In the genomic region with DNA sequence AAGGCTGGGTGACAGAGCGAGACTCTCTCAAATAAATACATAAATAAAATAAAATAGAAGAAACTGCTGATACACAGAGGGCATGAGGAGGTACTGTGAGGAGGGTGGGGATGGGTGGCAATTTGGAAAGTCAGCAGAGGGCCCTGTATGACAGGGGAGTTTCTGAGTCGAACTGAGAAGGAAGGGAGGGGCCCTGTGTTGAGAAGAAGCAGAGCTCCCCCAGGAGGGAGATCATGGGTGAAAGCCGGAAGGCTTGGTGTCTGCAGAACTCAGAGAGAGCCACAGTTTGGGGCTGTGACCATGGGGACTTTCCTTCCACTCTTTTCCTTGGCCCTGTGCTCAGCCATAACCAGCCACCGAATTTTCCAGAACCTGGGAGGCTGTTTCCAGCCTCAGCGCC, we compare ENCODE assay signal across 10 cellular contexts. TPM values are rescaled to one million over a fixed set of nuclear protein-coding genes. Genes with fewer than 3 reads are reported as not detected.
A peak's percentile ranks its signal among the peaks of the same experiment; 100 is the strongest.
DNase-seq lines count a peak whose midpoint lies in the region; ATAC-seq, FAIRE-seq and TF ChIP-seq lines count a peak whose summit lies in the region.
"Had no signal": no experiment of that assay in that cellular context is flagged by ENCODE, and none has a peak within 500 bp of the region (broad histone marks: within the 10 kb centered on the region; RNA-seq: fewer than 3 reads in every experiment).

No MANE protein-coding gene starts in this region.

- H3K9ac ChIP-seq in PC-3 (ENCODE audit: low read length) (0 out of 2 replicates have a peak overlapping the region, but pooled peaks have one; percentile 0), K562 (ENCODE audit: insufficient read depth in 1 of 2, low read depth in 2 of 2, low read length in 2 of 2) (no peak overlapping the region)

- H3F3A ChIP-seq in PC-3 (ENCODE audit: low read length, unreplicated experiment) = no peaks in the 10 kb centered on the region

- POLR2A ChIA-PET in PC-3 (lab: Charles Lee; ENCODE audit: unreplicated experiment) = no interaction called here
- POLR2A ChIA-PET in K562 (lab: Yijun Ruan, JAX) = interaction anchor here (0.6 to 0.7 kb wide), 2 partner anchors 94 to 494 kb away, joined by 3 to 4 read pairs; no protein-coding TSS in a partner anchor

- H3K9me3 ChIP-seq in PC-3 (ENCODE audit: low read length) (no peaks in the 10 kb centered on the region), K562 (replicated peaks; ENCODE audit: control insufficient read depth, insufficient read depth, low read depth, low read length) (no peaks in the 10 kb centered on the region), sigmoid colon (no peaks in the 10 kb centered on the region)

- H3K79me2 ChIP-seq in PC-3 (ENCODE audit: low read length) (no peaks in the 10 kb centered on the region), K562 (ENCODE audit: control insufficient read depth, insufficient read depth, low read length) (no peaks in the 10 kb centered on the region)

- peak; percentile 34 for TF ChIP-seq CTCF in GM06990 (IDR thresholded peaks at IDR 0.05; ENCODE audit: insufficient read depth, low read length, poor library complexity, severe bottlenecking)
- 0 out of 2 replicates have a peak, but pooled peaks have one; percentile 15 for TF ChIP-seq CTCF in PC-3 (conservative IDR thresholded peaks at IDR 0.05; ENCODE audit: low read depth, low read length)
- peak in 2 of 3 experiments; percentile 29 to 39; a peak in 3 of 6 replicates for TF ChIP-seq CTCF in K562 (IDR thresholded peaks at IDR 0.05 in 2 of 3, conservative IDR thresholded peaks at IDR 0.05 in 1 of 3; ENCODE audit: insufficient read depth in 2 of 3, low read depth in 1 of 3, low read length in 3 of 3)
- no peak for TF ChIP-seq CTCF in sigmoid colon (IDR thresholded peaks at IDR 0.05)

- H3K4me3 ChIP-seq in GM06990 (replicated peaks; ENCODE audit: low read depth, low read length) (no peak overlapping the region), PC-3 (ENCODE audit: low read length) (no peak overlapping the region), K562 (no peak overlapping the region), sigmoid colon (no peak overlapping the region)

- peak; percentile 23; the same call in 1 of the 2 replicates for ATAC-seq in PC-3
- peak; percentile 75 for ATAC-seq in K562
- ATAC-seq in HG03354 (IDR thresholded peaks at IDR 0.05; ENCODE audit: poor library complexity, severe bottlenecking, unreplicated experiment) = no peak

- H3K9me1 ChIP-seq in K562 (ENCODE audit: control insufficient read depth, insufficient read depth, low read length) = peaks cover 3% of the 10 kb centered on the region

- BruUV-seq in PC-3 (replicated peaks; lab: Mats Ljungman, UMichigan) (no TSS peak), K562 (replicated peaks; lab: Mats Ljungman, UMichigan) (no TSS peak)

- peaks cover 36% of the 10 kb centered on the region for H3K4me1 ChIP-seq in PC-3 (ENCODE audit: insufficient read depth, low read length)
- H3K4me1 ChIP-seq in K562 (replicated peaks in 1 of 2; ENCODE audit: control insufficient read depth in 2 of 2, insufficient read depth in 2 of 2, low read length in 2 of 2) = no peaks in the 10 kb centered on the region; a peak in 1 of 5 replicates
- H3K4me1 ChIP-seq in sigmoid colon = peaks cover 0 to 66% (median 55%) of the 10 kb centered on the region in 4 donors

- no peaks in the 10 kb centered on the region for H3K27me3 ChIP-seq in GM06990 (replicated peaks; ENCODE audit: control insufficient read depth, insufficient read depth, low read length)
- no peaks in the 10 kb centered on the region for H3K27me3 ChIP-seq in PC-3 (ENCODE audit: low read length)
- peaks cover 22 to 70% of the 10 kb centered on the region in 2 experiments; a peak in 3 of 5 replicates for H3K27me3 ChIP-seq in K562 (ENCODE audit: control insufficient read depth in 2 of 2, insufficient read depth in 2 of 2, low read length in 2 of 2)
- H3K27me3 ChIP-seq in sigmoid colon = no peaks in the 10 kb centered on the region

- in situ Hi-C loops in K562 (cut with MboI) = no loop called here

- TF ChIP-seq RAD21 in K562 (CRISPR knock-in tag; conservative IDR thresholded peaks at IDR 0.05 in 1 of 2, IDR thresholded peaks at IDR 0.05 in 1 of 2) = peak in 1 of 2 experiments; percentile 38; a peak in 2 of 4 replicates

- H3K4me2 ChIP-seq in PC-3 (ENCODE audit: low read length) (peak overlapping the region; percentile 22; the same call in 1 of the 2 replicates), K562 (ENCODE audit: insufficient read depth, low read length) (no peak overlapping the region)

- TF ChIP-seq POLR2A in K562 (conservative IDR thresholded peaks at IDR 0.05) (no peak), sigmoid colon (IDR thresholded peaks at IDR 0.05) (no peak)

- TF ChIP-seq EP300 in K562 (IDR thresholded peaks at IDR 0.05; ENCODE audit: low read length) = no peak
- TF ChIP-seq EP300 in sigmoid colon (IDR thresholded peaks at IDR 0.05) = no peak

- WGBS in K562 (ENCODE audit: insufficient coverage, low coverage, missing lambda C conversion rate) = 8% methylated on average over 5 of the region's 5 CpGs
- 78 to 79% methylated on average over 5 of the region's 5 CpGs for whole genome bisulfite sequencing in sigmoid colon, 2 donors

- H4K20me1 ChIP-seq in PC-3 (ENCODE audit: low read length) (no peaks in the 10 kb centered on the region), K562 (replicated peaks; ENCODE audit: control insufficient read depth, insufficient read depth, low read length) (peaks cover 13% of the 10 kb centered on the region)

- intact Hi-C loops in PC-3 (cut with micrococcal nuclease) = no loop called here
- intact Hi-C loops in K562 (cut with micrococcal nuclease) = no loop called here
- intact Hi-C loops in sigmoid colon (cut with DNase I) = loop anchor here (5.0 kb wide), 1 partner anchor 77 kb away; no protein-coding TSS in a partner anchor

- H3K9me2 ChIP-seq in PC-3 (replicated peaks; ENCODE audit: low read length) = no peaks in the 10 kb centered on the region

- no peaks in the 10 kb centered on the region for H3K36me3 ChIP-seq in GM06990 (ENCODE audit: control insufficient read depth, insufficient read depth, low read length)
- no peaks in the 10 kb centered on the region for H3K36me3 ChIP-seq in PC-3 (ENCODE audit: low read depth, low read length)
- no peaks in the 10 kb centered on the region for H3K36me3 ChIP-seq in K562 (ENCODE audit: control insufficient read depth, insufficient read depth, low read length)
- H3K36me3 ChIP-seq in sigmoid colon = no peaks in the 10 kb centered on the region

- H2AFZ ChIP-seq in PC-3 (ENCODE audit: low read length) (0 out of 2 replicates have a peak overlapping the region, but pooled peaks have one; percentile 17), K562 (ENCODE audit: low read depth, low read length) (no peak overlapping the region)

- no peak for DNase-seq in GM06990 (ENCODE audit: extremely low read depth, insufficient read length)
- peak; percentile 26 for DNase-seq in PC-3
- DNase-seq in K562 (ENCODE audit: extremely low read depth in 1 of 4, low spot score in 3 of 4) = peak in 2 of 4 experiments; percentile 10 to 34
- no peak for DNase-seq in sigmoid colon
- no peak for DNase-seq in SKM-1 (lab: John Stamatoyannopoulos, UW; ENCODE audit: unreplicated experiment)
- DNase-seq in HuH-7 (ENCODE audit: low spot score) = no peak
- DNase-seq: cortex of kidney; NK-92 treated with Interleukin-12 subunit alpha and Interleukin-12 subunit beta, amount 100 ng/mL, for 24 hours had no signal

- H3K27ac ChIP-seq in PC-3 (ENCODE audit: low read length) (peak overlapping the region; percentile 43), K562 (ENCODE audit: extremely low read depth, low read depth, low read length) (no peak overlapping the region), sigmoid colon (peak overlapping the region; percentile 44 to 79 (median 54))

- no peak for FAIRE-seq in K562 (lab: Jason Lieb, UNC)
- FAIRE-seq: D721Med had no signal

- CTCF ChIA-PET in PC-3 (lab: Charles Lee) = no interaction called here
- CTCF ChIA-PET in K562 (lab: Yijun Ruan, JAX; ENCODE audit: low intra/inter-chr PET ratio) = no interaction called here

TF ChIP-seq in K562, 482 proteins besides CTCF, POLR2A, EP300 and RAD21:
- no peak for TF ChIP-seq ZNF778 (CRISPR knock-in tag; IDR thresholded peaks at IDR 0.05)
- 0 out of 2 replicates have a peak, but pooled peaks have one; percentile 17 for TF ChIP-seq ELF1 (tag; IDR thresholded peaks at IDR 0.05)
TF ChIP-seq in K562: peak in this region for 1.

RNA-seq across cellular contexts. Expression of gene AFAP1, which starts 24.8 kb away (rescaled TPM):
- total RNA-seq in PC-3 (2014; rRNA removed) (42.1 and 51.4 TPM in 2 replicates), K562 (2014; rRNA removed) (0.14 and 0.16 TPM in 2 replicates), K562 (2014; rRNA removed; fragmentation: Illumina TruSeq; extraction: Trizol) (0.07 and 0.16 TPM in 2 replicates), K562 (2015; rRNA removed; fragmentation: Illumina TruSeq; extraction: Trizol) (0.04 and 0.11 TPM in 2 replicates), K562 (2021) (0.42 and 0.49 TPM in 2 replicates), sigmoid colon (10 to 100 TPM; 24.0 to 51.3 (median 38.2) TPM)
- total RNA-seq in K562 (2011; cell fraction: chromatin; rRNA removed; ENCODE audit: low replicate concordance) = 0.79 and 1.9 TPM in 2 replicates
- total RNA-seq in K562 (2011; cell fraction: nucleolus; rRNA removed) = 0.17 and 0.39 TPM in 2 replicates
- total RNA-seq in K562 (2011; cell fraction: nucleoplasm; rRNA removed) = 0.23 and 1.0 TPM in 2 replicates
- polyA plus RNA-seq in K562 (2011; rRNA removed) (0.07 TPM in 2 replicates), K562 (2014; fragmentation: Illumina TruSeq; extraction: Trizol) (0.10 and 0.15 TPM in 2 replicates), K562 (2014; fragmentation: Nextera tagmentation; extraction: Ambion mirVana) (under 1 TPM in 1 of 2 experiments, not detected in 1; 0.20 TPM), K562 (2014; rRNA removed) (0.13 and 0.27 TPM in 2 replicates), sigmoid colon (10 to 100 TPM in 1 of 3 donors, 1 to 10 TPM in 2; 7.6 to 14.5 (median 9.6) TPM)
- polyA plus RNA-seq in K562 (2011; cell fraction: cytosol; rRNA removed) = 0.01 and 0.07 TPM in 2 replicates
- 0.13 and 0.20 TPM in 2 replicates for polyA plus RNA-seq in K562 (2011; cell fraction: nucleus; rRNA removed)
- polyA plus RNA-seq in K562 (2012) = 0.30 and 1.0 TPM in 2 replicates
- 0.03 and 0.07 TPM in 2 replicates for polyA minus RNA-seq in K562 (2011; rRNA and poly(A)+ RNA removed)
- 0.55 TPM in 1 of 2 replicates, not detected in the other for polyA minus RNA-seq in K562 (2011; cell fraction: cytosol; rRNA and poly(A)+ RNA removed)
- 0.33 and 0.81 TPM in 2 replicates for polyA minus RNA-seq in K562 (2011; cell fraction: nucleus; rRNA and poly(A)+ RNA removed)

Comparison
In these comparisons a context has a peak if more than half of its experiments do, and no peak if none do; other contexts are left out.
1. CTCF ChIP-seq: peak in GM06990 (single experiment), PC-3 (single experiment) and K562 (2 of 3); none in sigmoid colon (0 of 4).
2. RNA of gene AFAP1, which starts 24.8 kb away (total RNA-seq): 42.1 to 51.4 TPM in PC-3 and 24.0 to 51.3 TPM in sigmoid colon; 0.04 to 1.9 TPM in K562; every median in the first group is over 4 times any median in the second.